In the genomic region with DNA sequence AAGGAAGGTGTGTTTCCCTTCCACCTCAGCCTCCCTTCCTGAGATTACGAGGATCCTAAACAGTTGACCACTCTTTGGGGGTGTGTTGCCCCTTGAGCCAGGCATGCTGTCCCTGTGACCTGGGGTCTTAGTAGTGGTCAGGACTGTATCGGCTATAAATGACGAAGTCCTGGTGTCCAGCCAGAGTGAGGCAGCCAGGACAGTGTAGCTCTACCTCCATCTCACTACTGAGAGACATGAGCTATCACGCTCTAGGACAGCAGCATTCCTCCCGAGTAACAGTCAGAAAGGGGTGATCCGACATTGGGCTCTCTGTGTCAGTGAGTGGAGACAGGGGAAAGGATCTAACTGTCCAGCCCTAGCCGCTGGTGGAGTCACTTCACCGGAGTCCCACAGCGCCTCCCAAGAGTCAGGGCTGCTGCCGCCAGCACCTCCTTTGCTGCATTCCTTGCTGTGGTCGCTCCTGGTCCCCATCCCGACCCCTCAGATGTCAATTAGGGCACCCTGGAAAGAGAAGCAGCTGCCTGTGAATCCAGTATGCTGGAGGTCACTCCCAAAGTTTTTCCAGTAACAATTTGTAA, we compare ENCODE assay signal across 31 cellular contexts. TPM values are rescaled to one million over a fixed set of nuclear protein-coding genes. Genes with fewer than 3 reads are reported as not detected.
"Had no signal": no experiment of that assay in that cellular context is flagged by ENCODE, and none has a peak within 500 bp of the region (broad histone marks: within the 10 kb centered on the region; RNA-seq: fewer than 3 reads in every experiment).

No MANE protein-coding gene starts in this region.

- H3K4me1 Mint-ChIP-seq: memory B cell had no signal

- H3K9me3 ChIP-seq: body of pancreas, gastrocnemius medialis, sigmoid colon, testis, vagina had no signal

- H3K36me3 ChIP-seq: cardiac muscle cell, gastrocnemius medialis, sigmoid colon, vagina had no signal

- H3K27ac ChIP-seq: body of pancreas, cardiac muscle cell, gastrocnemius medialis, sigmoid colon, testis, vagina, VCaP had no signal

- FAIRE-seq: keratinocyte had no signal

- H3K27ac Mint-ChIP-seq: activated CD8-positive, alpha-beta T cell treated with anti-CD3 and anti-CD28 coated beads, Interleukin-2, amount 10 ng/mL, durations not matched to agents 7 days and 5 days; activated T-helper 1 cell treated with anti-CD3 and anti-CD28 coated beads, Interleukin-12 subunit alpha, Interleukin-12 subunit beta, Interleukin-2, Interleukin-4 antibody, amounts not matched to agents 30 ng/mL and 10 ng/mL and 1 ng/mL, durations not matched to agents 14 hours and 24 hours and 36 hours; dendritic cell treated with granulocyte-macrophage colony-stimulating factor and Interleukin-4, amounts not matched to agents 40 ng/mL and 50 ng/mL, for 4 days; memory B cell; stimulated activated memory B cell treated with anti-CD40 and anti-IgM and Interleukin-4, amounts not matched to agents 10 μg/mL and 1 μg/mL and 100 μg/mL, for 72 hours; T-helper 2 cell treated with Interferon-gamma antibody and Interleukin-4, amounts not matched to agents 5 μg/mL and 100 μg/mL, for 36 hours had no signal

- H3K9me3 Mint-ChIP-seq: activated T-helper 1 cell treated with anti-CD3 and anti-CD28 coated beads, Interleukin-12 subunit alpha, Interleukin-12 subunit beta, Interleukin-2, Interleukin-4 antibody, amounts not matched to agents 30 ng/mL and 10 ng/mL and 1 ng/mL, durations not matched to agents 14 hours and 24 hours and 36 hours; dendritic cell treated with granulocyte-macrophage colony-stimulating factor and Interleukin-4, amounts not matched to agents 40 ng/mL and 50 ng/mL, for 4 days; memory B cell; stimulated activated memory B cell treated with anti-CD40 and anti-IgM and Interleukin-4, amounts not matched to agents 10 μg/mL and 1 μg/mL and 100 μg/mL, for 72 hours; T-helper 2 cell treated with Interferon-gamma antibody and Interleukin-4, amounts not matched to agents 5 μg/mL and 100 μg/mL, for 36 hours; type B pancreatic cell had no signal

- H3K27me3 ChIP-seq: body of pancreas, cardiac muscle cell, testis, vagina had no signal

- ATAC-seq: activated CD8-positive, alpha-beta T cell treated with anti-CD3 and anti-CD28 coated beads, Interleukin-2, amount 10 ng/mL, durations not matched to agents 7 days and 5 days; body of pancreas; gastrocnemius medialis; left colon; stimulated activated memory B cell treated with anti-CD40 and anti-IgM and Interleukin-4, amounts not matched to agents 10 μg/mL and 1 μg/mL and 100 μg/mL, for 72 hours had no signal

- H3K4me3 ChIP-seq: body of pancreas, cardiac muscle cell, gastrocnemius medialis, sigmoid colon, smooth muscle cell, testis, vagina had no signal

- H3K4me1 ChIP-seq: sigmoid colon, testis, vagina had no signal

- H3K4me3 Mint-ChIP-seq: activated CD8-positive, alpha-beta T cell treated with anti-CD3 and anti-CD28 coated beads, Interleukin-2, amount 10 ng/mL, durations not matched to agents 7 days and 5 days; activated T-helper 1 cell treated with anti-CD3 and anti-CD28 coated beads, Interleukin-12 subunit alpha, Interleukin-12 subunit beta, Interleukin-2, Interleukin-4 antibody, amounts not matched to agents 30 ng/mL and 10 ng/mL and 1 ng/mL, durations not matched to agents 14 hours and 24 hours and 36 hours; dendritic cell treated with granulocyte-macrophage colony-stimulating factor and Interleukin-4, amounts not matched to agents 40 ng/mL and 50 ng/mL, for 4 days; memory B cell; stimulated activated memory B cell treated with anti-CD40 and anti-IgM and Interleukin-4, amounts not matched to agents 10 μg/mL and 1 μg/mL and 100 μg/mL, for 72 hours; T-helper 2 cell treated with Interferon-gamma antibody and Interleukin-4, amounts not matched to agents 5 μg/mL and 100 μg/mL, for 36 hours; type B pancreatic cell had no signal

- DNase-seq: activated CD4-positive, alpha-beta T cell treated with anti-CD3 and anti-CD28 coated beads, Interleukin-2, amount 50 U/mL, for 1 hour; activated CD4-positive, CD25-positive, alpha-beta regulatory T cell treated with anti-CD3 and anti-CD28 coated beads, Interleukin-2, amount 50 U/mL, for 72 hours; activated CD8-positive, alpha-beta T cell treated with anti-CD3 and anti-CD28 coated beads, Interleukin-2, amount 10 ng/mL, durations not matched to agents 7 days and 5 days; activated gamma-delta T cell; activated naive CD4-positive, alpha-beta T cell treated with anti-CD3 and anti-CD28 coated beads, Interleukin-2, amount 50 U/mL, for 16 hours; anterior cingulate cortex; body of pancreas; effector CD4-positive, alpha-beta T cell; gastrocnemius medialis; hypothalamus; left colon; sigmoid colon; stimulated activated CD4-positive, alpha-beta T cell treated with anti-CD3 and anti-CD28 coated beads, Interleukin-15, amount 100 ng/mL, for 24 hours; testis had no signal

- H3K36me3 Mint-ChIP-seq: memory B cell; stimulated activated memory B cell treated with anti-CD40 and anti-IgM and Interleukin-4, amounts not matched to agents 10 μg/mL and 1 μg/mL and 100 μg/mL, for 72 hours; type B pancreatic cell had no signal

- H3K4me2 ChIP-seq: smooth muscle cell had no signal

RNA-seq across cellular contexts. Expression of gene B3GNT6, which starts 3.3 kb away (rescaled TPM):
- total RNA-seq: activated CD8-positive, alpha-beta T cell treated with anti-CD3 and anti-CD28 coated beads, Interleukin-2, amount 10 ng/mL, durations not matched to agents 7 days and 5 days; activated T-helper 1 cell treated with anti-CD3 and anti-CD28 coated beads, Interleukin-12 subunit alpha, Interleukin-12 subunit beta, Interleukin-2, Interleukin-4 antibody, amounts not matched to agents 30 ng/mL and 10 ng/mL and 1 ng/mL, durations not matched to agents 14 hours and 24 hours and 36 hours; body of pancreas; cardiac muscle cell; chondrocyte; mononuclear cell; omental fat pad; posterior vena cava; renal cortical epithelial cell; sigmoid colon; vagina had no signal
- polyA plus RNA-seq: cardiac muscle cell, keratinocyte, neural cell had no signal
